9 cellular contexts compared by ENCODE assay signal in genomic region chr1:36183309-36183856, GRCh38. TPM values are rescaled to one million over a fixed set of nuclear protein-coding genes. Genes with fewer than 3 reads are reported as not detected.
DNase-seq lines count a peak whose midpoint lies in the region; ATAC-seq and TF ChIP-seq lines count a peak whose summit lies in the region.
"Had no signal": no experiment of that assay in that cellular context is flagged by ENCODE, and none has a peak within 500 bp of the region (broad histone marks: within the 10 kb centered on the region; RNA-seq: fewer than 3 reads in every experiment).

No MANE protein-coding gene starts in this region.

- H3K9me3 Mint-ChIP-seq in T-helper 1 cell treated with Interleukin-12 subunit alpha and Interleukin-12 subunit beta and Interleukin-4 antibody, amounts not matched to agents 30 μg/mL and 1 μg/mL, for 36 hours, result no peaks in the 10 kb centered on the region

- H3K27ac ChIP-seq in SK-N-SH (ENCODE audit: low read depth in 2 of 2, low read length in 1 of 2) (peak overlapping the region; percentile 13 to 17; a peak in 2 of 4 replicates), esophagus squamous epithelium (peak overlapping the region in 3 of 4 donors; percentile 59 to 69 (median 60)), gastrocnemius medialis (peak overlapping the region; percentile 38 to 63 (median 53))
- H3K27ac ChIP-seq: right lobe of liver had no signal

- H3K4me1 Mint-ChIP-seq in T-helper 1 cell treated with Interleukin-12 subunit alpha and Interleukin-12 subunit beta and Interleukin-4 antibody, amounts not matched to agents 30 μg/mL and 1 μg/mL, for 36 hours (ENCODE audit: low read depth), result peaks cover 6% of the 10 kb centered on the region

- H2AFZ ChIP-seq in SK-N-SH (ENCODE audit: low read depth), result no peak overlapping the region

- TF ChIP-seq CTCF in SK-N-SH (IDR thresholded peaks at IDR 0.05) (no peak), esophagus squamous epithelium (IDR thresholded peaks at IDR 0.05) (no peak), gastrocnemius medialis (IDR thresholded peaks at IDR 0.05 in 4 of 5, conservative IDR thresholded peaks at IDR 0.05 in 1 of 5) (no peak)

- no peaks in the 10 kb centered on the region for H4K20me1 ChIP-seq in SK-N-SH (ENCODE audit: insufficient read depth)

- peak overlapping the region; percentile 39 for H3K27ac Mint-ChIP-seq in T-helper 1 cell treated with Interleukin-12 subunit alpha and Interleukin-12 subunit beta and Interleukin-4 antibody, amounts not matched to agents 30 μg/mL and 1 μg/mL, for 36 hours

- DNase-seq in T-helper 1 cell (no peak), SK-N-SH (no peak), esophagus squamous epithelium (lab: John Stamatoyannopoulos, UW) (no peak), gastrocnemius medialis (no peak)
- DNase-seq: right lobe of liver had no signal

- H3K79me2 ChIP-seq in SK-N-SH (ENCODE audit: insufficient read depth), result no peaks in the 10 kb centered on the region

- in situ Hi-C loops in gastrocnemius medialis (cut with MboI; ENCODE audit: low sequenced_read_pairs in 4 of 4), result loop anchor here in 2 of 4 donors (10.0 to 25.0 kb wide), 2 partner anchors 79 to 104 kb away; no protein-coding TSS in a partner anchor

- H3K4me1 ChIP-seq in SK-N-SH (ENCODE audit: control insufficient read depth in 1 of 2, insufficient read depth in 2 of 2, low read depth in 1 of 2, low read length in 1 of 2) (peaks cover 0 to 11% of the 10 kb centered on the region in 2 experiments; a peak in 1 of 4 replicates), esophagus squamous epithelium (peaks cover 5 to 24% (median 9%) of the 10 kb centered on the region in 3 donors), gastrocnemius medialis (peaks cover 11 to 15% of the 10 kb centered on the region in 2 donors)

- WGBS in SK-N-SH (ENCODE audit: low lambda C conversion rate), result 94% methylated on average over 2 of the region's 2 CpGs
- 64 to 77% methylated on average over 2 of the region's 2 CpGs for WGBS in esophagus squamous epithelium, 2 donors

- no peak overlapping the region for H3K4me3 Mint-ChIP-seq in T-helper 1 cell treated with Interleukin-12 subunit alpha and Interleukin-12 subunit beta and Interleukin-4 antibody, amounts not matched to agents 30 μg/mL and 1 μg/mL, for 36 hours

- H3K9me3 ChIP-seq in SK-N-SH (no peaks in the 10 kb centered on the region), esophagus squamous epithelium (no peaks in the 10 kb centered on the region), gastrocnemius medialis (no peaks in the 10 kb centered on the region)
- H3K9me3 ChIP-seq: right lobe of liver had no signal

- peaks cover 24% of the 10 kb centered on the region for H3K36me3 Mint-ChIP-seq in T-helper 1 cell treated with Interleukin-12 subunit alpha and Interleukin-12 subunit beta and Interleukin-4 antibody, amounts not matched to agents 30 μg/mL and 1 μg/mL, for 36 hours (ENCODE audit: low read depth)

- H3K27me3 Mint-ChIP-seq in T-helper 1 cell treated with Interleukin-12 subunit alpha and Interleukin-12 subunit beta and Interleukin-4 antibody, amounts not matched to agents 30 μg/mL and 1 μg/mL, for 36 hours (ENCODE audit: low read depth), result no peaks in the 10 kb centered on the region

- no peak overlapping the region for H3K9ac ChIP-seq in SK-N-SH

- TF ChIP-seq RAD21 in SK-N-SH (IDR thresholded peaks at IDR 0.05; ENCODE audit: low read length), result no peak

- ATAC-seq in gastrocnemius medialis (no peak), HG02840 (IDR thresholded peaks at IDR 0.05; ENCODE audit: low FRiP score, unreplicated experiment) (no peak), HG03097 (IDR thresholded peaks at IDR 0.05; ENCODE audit: low FRiP score, unreplicated experiment) (no peak), GM18873 (IDR thresholded peaks at IDR 0.05; ENCODE audit: low FRiP score, unreplicated experiment) (no peak)
- ATAC-seq: right lobe of liver had no signal

- TF ChIP-seq POLR2A in esophagus squamous epithelium (IDR thresholded peaks at IDR 0.05), result no peak
- no peak for TF ChIP-seq POLR2A in gastrocnemius medialis (IDR thresholded peaks at IDR 0.05)

- POLR2A ChIA-PET in SK-N-SH (lab: Yijun Ruan, JAX), result interaction anchor here (0.6 to 1.7 kb wide), 3 partner anchors 10 to 252 kb away, joined by 3 to 5 read pairs (median 5); no protein-coding TSS in a partner anchor

- H3K9me2 ChIP-seq in SK-N-SH, result no peaks in the 10 kb centered on the region

- H3K36me3 ChIP-seq in SK-N-SH (replicated peaks in 1 of 2; ENCODE audit: control insufficient read depth in 1 of 2, insufficient read depth in 2 of 2, low read length in 1 of 2), result peaks cover 18 to 26% of the 10 kb centered on the region in 2 experiments
- peaks cover 26 to 41% (median 29%) of the 10 kb centered on the region in 3 donors for H3K36me3 ChIP-seq in esophagus squamous epithelium
- H3K36me3 ChIP-seq in gastrocnemius medialis, result peaks cover 0 to 29% of the 10 kb centered on the region in 2 donors

- CTCF ChIA-PET in SK-N-SH (lab: Yijun Ruan, JAX), result interaction anchor here (0.8 to 3.6 kb wide), 6 partner anchors 21 to 49 kb away, joined by 3 to 19 read pairs (median 5); partner anchors contain the start of gene TRAPPC3

- H3K4me3 ChIP-seq in SK-N-SH (ENCODE audit: low read depth in 2 of 2, low read length in 1 of 2), result no peak overlapping the region
- no peak overlapping the region for H3K4me3 ChIP-seq in esophagus squamous epithelium
- no peak overlapping the region for H3K4me3 ChIP-seq in gastrocnemius medialis
- H3K4me3 ChIP-seq: right lobe of liver had no signal

- intact Hi-C loops in esophagus squamous epithelium (cut with DNase I), result no loop called here
- intact Hi-C loops in gastrocnemius medialis (cut with DNase I; ENCODE audit: low total_unique reads), result no loop called here

- H3F3A ChIP-seq in SK-N-SH (replicated peaks; ENCODE audit: insufficient read depth), result peaks cover 45% of the 10 kb centered on the region

- no peak for TF ChIP-seq EP300 in SK-N-SH (IDR thresholded peaks at IDR 0.05; ENCODE audit: borderline replicate concordance in 1 of 2, low read depth in 1 of 2, low read length in 1 of 2)

- H3K27me3 ChIP-seq in SK-N-SH (ENCODE audit: insufficient read depth) (no peaks in the 10 kb centered on the region), esophagus squamous epithelium (no peaks in the 10 kb centered on the region), gastrocnemius medialis (no peaks in the 10 kb centered on the region)
- H3K27me3 ChIP-seq: right lobe of liver had no signal

- H3K4me2 ChIP-seq in SK-N-SH, result no peak overlapping the region

TF ChIP-seq in SK-N-SH, 30 proteins besides CTCF, POLR2A, EP300 and RAD21 (continues in another document):
- TF ChIP-seq FOSL2 (IDR thresholded peaks at IDR 0.05; ENCODE audit: borderline replicate concordance, low read depth), result no peak
- TF ChIP-seq ELF1 (IDR thresholded peaks at IDR 0.05), result no peak
- TF ChIP-seq REST (IDR thresholded peaks at IDR 0.05; ENCODE audit: low read depth, low read length), result no peak
- TF ChIP-seq MXI1 (IDR thresholded peaks at IDR 0.05; ENCODE audit: low read depth, low read length), result no peak
- TF ChIP-seq YY1 (IDR thresholded peaks at IDR 0.05; ENCODE audit: low read depth), result no peak
- TF ChIP-seq SIN3A (IDR thresholded peaks at IDR 0.05; ENCODE audit: borderline replicate concordance, low read depth, low read length), result no peak
- TF ChIP-seq SMC3 (IDR thresholded peaks at IDR 0.05; ENCODE audit: low read depth, low read length), result no peak
- TF ChIP-seq MEF2A (IDR thresholded peaks at IDR 0.05; ENCODE audit: borderline replicate concordance, low read depth), result no peak

RNA-seq across cellular contexts. Expression of gene MAP7D1, which starts 27.4 kb away (rescaled TPM):
- 40.6 and 69.9 TPM in 2 replicates for polyA plus RNA-seq in SK-N-SH (2012; rRNA removed)
- polyA plus RNA-seq in SK-N-SH (2012; cell fraction: cytosol; rRNA removed), result 78.2 and 85.1 TPM in 2 replicates
- 137 and 148 TPM in 2 replicates for polyA plus RNA-seq in SK-N-SH (2012; cell fraction: nucleus; rRNA removed)
- total RNA-seq in esophagus squamous epithelium, result 100 to 1,000 TPM in 2 of 4 donors, 10 to 100 TPM in 2; 59.4 to 180 (median 92.9) TPM
- total RNA-seq in gastrocnemius medialis, result 100 to 1,000 TPM; 376 to 967 (median 474) TPM

RNA-seq across cellular contexts. Expression of gene TRAPPC3, which starts 34.1 kb away (rescaled TPM):
- 149 and 169 TPM in 2 replicates for polyA plus RNA-seq in SK-N-SH (2012; rRNA removed)
- polyA plus RNA-seq in SK-N-SH (2012; cell fraction: cytosol; rRNA removed), result 172 and 173 TPM in 2 replicates
- polyA plus RNA-seq in SK-N-SH (2012; cell fraction: nucleus; rRNA removed), result 83.1 and 92.3 TPM in 2 replicates
- 100 to 1,000 TPM in 2 of 4 donors, 10 to 100 TPM in 2; 68.3 to 132 (median 112) TPM for total RNA-seq in esophagus squamous epithelium
- 10 to 100 TPM; 57.5 to 72.4 (median 63.5) TPM for total RNA-seq in gastrocnemius medialis

RNA-seq across cellular contexts. Expression of gene THRAP3, which starts 40.9 kb away (rescaled TPM):
- 33.7 and 46.1 TPM in 2 replicates for polyA plus RNA-seq in SK-N-SH (2012; rRNA removed)
- polyA plus RNA-seq in SK-N-SH (2012; cell fraction: cytosol; rRNA removed), result 34.8 and 38.8 TPM in 2 replicates
- 18.0 and 38.3 TPM in 2 replicates for polyA plus RNA-seq in SK-N-SH (2012; cell fraction: nucleus; rRNA removed)
- total RNA-seq in esophagus squamous epithelium (10 to 100 TPM; 56.5 to 83.5 (median 73.6) TPM), gastrocnemius medialis (100 to 1,000 TPM in 3 of 4 donors, 10 to 100 TPM in 1; 88.2 to 174 (median 146) TPM)

RNA-seq across cellular contexts. Expression of gene COL8A2, which starts 58.4 kb away (rescaled TPM):
- 2.6 and 3.1 TPM in 2 replicates for polyA plus RNA-seq in SK-N-SH (2012; rRNA removed)
- 1.6 and 2.6 TPM in 2 replicates for polyA plus RNA-seq in SK-N-SH (2012; cell fraction: cytosol; rRNA removed)
- polyA plus RNA-seq in SK-N-SH (2012; cell fraction: nucleus; rRNA removed), result 2.3 and 2.6 TPM in 2 replicates
- total RNA-seq in esophagus squamous epithelium, result 1 to 10 TPM; 4.0 to 7.4 (median 5.1) TPM
- 1 to 10 TPM in 1 of 4 donors, under 1 TPM in 3; 0.61 to 1.6 (median 0.81) TPM for total RNA-seq in gastrocnemius medialis
